26 cellular contexts compared by ENCODE assay signal in genomic region chr10:36036137-36036536, GRCh38.
"Had no signal": no experiment of that assay in that cellular context is flagged by ENCODE, and none has a peak within 500 bp of the region (broad histone marks: within the 10 kb centered on the region; RNA-seq: fewer than 3 reads in every experiment).

No MANE protein-coding gene starts in this region.

- H3K27me3 ChIP-seq: ovary, right lobe of liver, sigmoid colon, stomach, thyroid gland, tibial nerve, upper lobe of left lung, vagina had no signal

- H2AFZ ChIP-seq: parathyroid adenoma had no signal

- H3K9me3 ChIP-seq: ovary, psoas muscle, right lobe of liver, sigmoid colon, stomach, thoracic aorta, thyroid gland, tibial nerve, upper lobe of left lung, vagina had no signal

- ATAC-seq: naive thymus-derived CD8-positive, alpha-beta T cell; natural killer cell treated with Interleukin-12 subunit alpha and Interleukin-12 subunit beta and Interleukin-15 and Interleukin-18, amount 100 ng/mL, for 72 hours; psoas muscle; right cardiac atrium; right lobe of liver; stimulated activated effector memory CD8-positive, alpha-beta T cell treated with anti-CD3 and anti-CD28 coated beads, Interleukin-12 subunit alpha, Interleukin-12 subunit beta, amount 100 ng/mL, for 72 hours; stimulated activated naive B cell treated with anti-CD40 and anti-IgM and Interleukin-4, amounts not matched to agents 10 μg/mL and 1 μg/mL and 100 μg/mL, for 72 hours had no signal

- H3K36me3 ChIP-seq: ovary, right lobe of liver, sigmoid colon, stomach, thoracic aorta, thyroid gland, tibial nerve, upper lobe of left lung, vagina had no signal

- DNase-seq: naive thymus-derived CD8-positive, alpha-beta T cell; nephron progenitor cell; occipital lobe; ovary; posterior cingulate gyrus; psoas muscle; right cardiac atrium; right lobe of liver; sigmoid colon; small intestine; stimulated activated CD4-positive, alpha-beta T cell treated with anti-CD3 and anti-CD28 coated beads, Interleukin-15, amount 100 ng/mL, for 24 hours; stimulated activated CD4-positive, alpha-beta T cell treated with anti-CD3 and anti-CD28 coated beads, Interleukin-2, amount 100 ng/mL, for 24 hours; stimulated activated CD4-positive, alpha-beta T cell treated with anti-CD3 and anti-CD28 coated beads, Interleukin-2, amount 100 ng/mL, for 48 hours; stimulated activated CD4-positive, alpha-beta T cell treated with anti-CD3 and anti-CD28 coated beads, Interleukin-4, amount 100 ng/mL, for 24 hours; stimulated activated naive B cell treated with anti-CD40 and anti-IgM and Interleukin-4, amounts not matched to agents 10 μg/mL and 1 μg/mL and 100 μg/mL, for 72 hours; stimulated activated naive CD4-positive, alpha-beta T cell treated with Interleukin-2 at 50 U/mL for 16 hours; stomach; thyroid gland; trophoblast cell; upper lobe of left lung had no signal

- H3K27ac ChIP-seq: ovary, parathyroid adenoma, psoas muscle, right lobe of liver, sigmoid colon, stomach, thoracic aorta, thyroid gland, tibial nerve, upper lobe of left lung, vagina had no signal

- H3K4me3 ChIP-seq: ovary, psoas muscle, right lobe of liver, sigmoid colon, stomach, thoracic aorta, thyroid gland, tibial nerve, upper lobe of left lung, vagina had no signal

- H3K4me1 ChIP-seq: parathyroid adenoma, psoas muscle, right lobe of liver, sigmoid colon, stomach, thyroid gland, tibial nerve, upper lobe of left lung, vagina had no signal

- H3K9ac ChIP-seq: parathyroid adenoma had no signal
